1 cellular context compared by ENCODE assay signal in the genomic region with DNA sequence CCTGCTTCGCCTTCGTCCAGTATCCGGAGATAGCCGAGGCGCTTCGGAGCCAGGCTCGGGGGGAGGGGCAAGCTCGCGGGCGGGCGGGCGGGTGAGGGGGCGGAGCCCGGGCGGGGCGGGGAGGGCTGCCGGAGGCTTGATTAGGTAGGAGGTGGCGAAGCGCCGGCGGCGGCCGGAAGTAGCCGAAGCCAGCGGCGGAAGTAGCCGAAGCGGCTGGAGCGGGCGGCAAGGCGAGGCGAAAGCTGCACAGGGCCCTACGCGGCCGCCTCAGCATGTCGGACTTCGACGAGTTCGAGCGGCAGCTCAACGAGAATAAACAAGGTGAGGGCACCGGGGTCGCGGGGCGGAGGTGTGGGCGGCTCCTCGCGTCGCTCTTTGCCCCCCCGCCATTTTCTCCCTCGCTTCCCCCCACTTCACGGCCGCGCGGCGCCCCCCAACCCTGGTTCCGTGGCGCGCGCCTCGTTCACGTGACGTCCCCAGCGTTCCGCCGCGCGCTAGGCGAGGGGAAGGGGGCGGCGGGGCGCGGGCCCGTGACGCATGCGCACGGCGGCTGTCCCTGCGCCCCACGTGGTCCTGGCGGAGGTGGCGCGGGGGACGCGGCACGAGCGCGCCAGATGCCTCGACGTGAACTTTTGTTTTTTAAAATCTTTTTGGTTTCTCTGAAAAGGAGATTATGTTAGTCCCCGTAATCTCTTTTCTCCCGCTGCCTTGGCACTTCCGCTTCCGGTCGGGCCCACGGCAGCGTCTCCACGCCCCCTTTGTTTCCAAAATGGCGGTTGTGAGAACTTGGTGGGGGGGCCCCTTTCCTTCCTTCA.
A peak's percentile ranks its signal among the peaks of the same experiment; 100 is the strongest.
TF ChIP-seq lines count a peak whose summit lies in the region.

A gene (plus strand): TSS at position 203 of the 815 bp plus-strand sequence. CDS start 70 bp downstream, at position 273.

TF ChIP-seq in HepG2, 621 proteins besides CTCF, POLR2A, EP300 and RAD21 (continued from another document and continues in another):
- TF ChIP-seq, protein P1, sequence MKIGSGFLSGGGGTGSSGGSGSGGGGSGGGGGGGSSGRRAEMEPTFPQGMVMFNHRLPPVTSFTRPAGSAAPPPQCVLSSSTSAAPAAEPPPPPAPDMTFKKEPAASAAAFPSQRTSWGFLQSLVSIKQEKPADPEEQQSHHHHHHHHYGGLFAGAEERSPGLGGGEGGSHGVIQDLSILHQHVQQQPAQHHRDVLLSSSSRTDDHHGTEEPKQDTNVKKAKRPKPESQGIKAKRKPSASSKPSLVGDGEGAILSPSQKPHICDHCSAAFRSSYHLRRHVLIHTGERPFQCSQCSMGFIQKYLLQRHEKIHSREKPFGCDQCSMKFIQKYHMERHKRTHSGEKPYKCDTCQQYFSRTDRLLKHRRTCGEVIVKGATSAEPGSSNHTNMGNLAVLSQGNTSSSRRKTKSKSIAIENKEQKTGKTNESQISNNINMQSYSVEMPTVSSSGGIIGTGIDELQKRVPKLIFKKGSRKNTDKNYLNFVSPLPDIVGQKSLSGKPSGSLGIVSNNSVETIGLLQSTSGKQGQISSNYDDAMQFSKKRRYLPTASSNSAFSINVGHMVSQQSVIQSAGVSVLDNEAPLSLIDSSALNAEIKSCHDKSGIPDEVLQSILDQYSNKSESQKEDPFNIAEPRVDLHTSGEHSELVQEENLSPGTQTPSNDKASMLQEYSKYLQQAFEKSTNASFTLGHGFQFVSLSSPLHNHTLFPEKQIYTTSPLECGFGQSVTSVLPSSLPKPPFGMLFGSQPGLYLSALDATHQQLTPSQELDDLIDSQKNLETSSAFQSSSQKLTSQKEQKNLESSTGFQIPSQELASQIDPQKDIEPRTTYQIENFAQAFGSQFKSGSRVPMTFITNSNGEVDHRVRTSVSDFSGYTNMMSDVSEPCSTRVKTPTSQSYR (CRISPR knock-in tag; IDR thresholded peaks at IDR 0.05; ENCODE audit: borderline replicate concordance): 0 out of 2 replicates have a peak, but pooled peaks have one; percentile 9
- TF ChIP-seq ZNF260 (CRISPR knock-in tag; IDR thresholded peaks at IDR 0.05; ENCODE audit: borderline replicate concordance, low read depth) (no peak), ZIK1 (CRISPR knock-in tag; IDR thresholded peaks at IDR 0.05; ENCODE audit: borderline replicate concordance, low read depth) (peak; percentile 11; the same call in 1 of the 2 replicates), TGIF2 (CRISPR knock-in tag; IDR thresholded peaks at IDR 0.05) (peak; percentile 52; the same call in 1 of the 2 replicates), ZBTB3 (CRISPR knock-in tag; IDR thresholded peaks at IDR 0.05; ENCODE audit: borderline replicate concordance, low read depth) (peak; percentile 49; the same call in 1 of the 2 replicates), RBM39 (IDR thresholded peaks at IDR 0.05; ENCODE audit: low read depth, low read length, poor library complexity, severe bottlenecking) (peak; percentile 48), EEA1 (CRISPR knock-in tag; IDR thresholded peaks at IDR 0.05; ENCODE audit: borderline replicate concordance) (peak; percentile 80), SRY (CRISPR knock-in tag; IDR thresholded peaks at IDR 0.05) (no peak; the same call in 1 of the 2 replicates), ZMAT3 (CRISPR knock-in tag; conservative IDR thresholded peaks at IDR 0.05) (no peak; the same call in 1 of the 2 replicates), MED13 (CRISPR knock-in tag; IDR thresholded peaks at IDR 0.05) (0 out of 2 replicates have a peak, but pooled peaks have one; percentile 38), ZNF253 (CRISPR knock-in tag; IDR thresholded peaks at IDR 0.05; ENCODE audit: borderline replicate concordance) (peak; percentile 56; the same call in 1 of the 2 replicates), KDM3A (CRISPR knock-in tag; IDR thresholded peaks at IDR 0.05; ENCODE audit: low read depth) (peak; percentile 27; the same call in 1 of the 2 replicates), ZFP36 (IDR thresholded peaks at IDR 0.05; ENCODE audit: borderline replicate concordance, low read depth, low read length, partially characterized antibody) (no peak), ZBTB21 (CRISPR knock-in tag; IDR thresholded peaks at IDR 0.05) (0 out of 2 replicates have a peak, but pooled peaks have one; percentile 16), ZC3H4 (CRISPR knock-in tag; IDR thresholded peaks at IDR 0.05; ENCODE audit: borderline replicate concordance) (no peak), ATF7-NPFF (CRISPR knock-in tag; IDR thresholded peaks at IDR 0.05; ENCODE audit: low read depth) (no peak), ZNF564 (CRISPR knock-in tag; IDR thresholded peaks at IDR 0.05) (0 out of 2 replicates have a peak, but pooled peaks have one; percentile 7), ZNF788 (CRISPR knock-in tag; IDR thresholded peaks at IDR 0.05; ENCODE audit: borderline replicate concordance) (peak; percentile 60; the same call in 1 of the 2 replicates), ZNF780A (CRISPR knock-in tag; IDR thresholded peaks at IDR 0.05) (peak; percentile 34; the same call in 1 of the 2 replicates), SMC3 (IDR thresholded peaks at IDR 0.05; ENCODE audit: low read length) (no peak), SP4 (CRISPR knock-in tag; IDR thresholded peaks at IDR 0.05) (peak; percentile 20), FOXO1 (CRISPR knock-in tag; IDR thresholded peaks at IDR 0.05) (0 out of 2 replicates have a peak, but pooled peaks have one; percentile 19), SRSF1 (optimal IDR thresholded peaks at IDR 0.05; ENCODE audit: low read depth, low read length) (no peak), ZBTB8A (CRISPR knock-in tag; IDR thresholded peaks at IDR 0.05; ENCODE audit: borderline replicate concordance, low read depth) (0 out of 2 replicates have a peak, but pooled peaks have one; percentile 24), ZNF773 (CRISPR knock-in tag; IDR thresholded peaks at IDR 0.05; ENCODE audit: borderline replicate concordance) (peak; percentile 24; the same call in 1 of the 2 replicates), ZNF329 (CRISPR knock-in tag; IDR thresholded peaks at IDR 0.05; ENCODE audit: low read depth) (0 out of 2 replicates have a peak, but pooled peaks have one; percentile 54), ATF1 (CRISPR knock-in tag; IDR thresholded peaks at IDR 0.05) (no peak), CEBPG (CRISPR knock-in tag; IDR thresholded peaks at IDR 0.05) (no peak), CBX1 (IDR thresholded peaks at IDR 0.05; ENCODE audit: low read depth) (peak; percentile 47), ZNF552 (CRISPR knock-in tag; IDR thresholded peaks at IDR 0.05; ENCODE audit: borderline replicate concordance) (no peak), HNRNPH1 (optimal IDR thresholded peaks at IDR 0.05; ENCODE audit: low read depth, low read length) (no peak), MEIS2 (CRISPR knock-in tag; IDR thresholded peaks at IDR 0.05) (peak; percentile 39; the same call in 1 of the 2 replicates), ARNT2 (CRISPR knock-in tag; IDR thresholded peaks at IDR 0.05; ENCODE audit: low read depth) (peak; percentile 48), MIXL1 (CRISPR knock-in tag; IDR thresholded peaks at IDR 0.05) (no peak), NR2F6 (IDR thresholded peaks at IDR 0.05) (no peak), NR2F6 (CRISPR knock-in tag; IDR thresholded peaks at IDR 0.05) (no peak)
- TF ChIP-seq, protein P2, sequence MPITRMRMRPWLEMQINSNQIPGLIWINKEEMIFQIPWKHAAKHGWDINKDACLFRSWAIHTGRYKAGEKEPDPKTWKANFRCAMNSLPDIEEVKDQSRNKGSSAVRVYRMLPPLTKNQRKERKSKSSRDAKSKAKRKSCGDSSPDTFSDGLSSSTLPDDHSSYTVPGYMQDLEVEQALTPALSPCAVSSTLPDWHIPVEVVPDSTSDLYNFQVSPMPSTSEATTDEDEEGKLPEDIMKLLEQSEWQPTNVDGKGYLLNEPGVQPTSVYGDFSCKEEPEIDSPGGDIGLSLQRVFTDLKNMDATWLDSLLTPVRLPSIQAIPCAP (CRISPR knock-in tag; IDR thresholded peaks at IDR 0.05; ENCODE audit: low read depth): no peak
- TF ChIP-seq, protein P3, sequence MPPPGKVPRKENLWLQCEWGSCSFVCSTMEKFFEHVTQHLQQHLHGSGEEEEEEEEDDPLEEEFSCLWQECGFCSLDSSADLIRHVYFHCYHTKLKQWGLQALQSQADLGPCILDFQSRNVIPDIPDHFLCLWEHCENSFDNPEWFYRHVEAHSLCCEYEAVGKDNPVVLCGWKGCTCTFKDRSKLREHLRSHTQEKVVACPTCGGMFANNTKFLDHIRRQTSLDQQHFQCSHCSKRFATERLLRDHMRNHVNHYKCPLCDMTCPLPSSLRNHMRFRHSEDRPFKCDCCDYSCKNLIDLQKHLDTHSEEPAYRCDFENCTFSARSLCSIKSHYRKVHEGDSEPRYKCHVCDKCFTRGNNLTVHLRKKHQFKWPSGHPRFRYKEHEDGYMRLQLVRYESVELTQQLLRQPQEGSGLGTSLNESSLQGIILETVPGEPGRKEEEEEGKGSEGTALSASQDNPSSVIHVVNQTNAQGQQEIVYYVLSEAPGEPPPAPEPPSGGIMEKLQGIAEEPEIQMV (CRISPR knock-in tag; IDR thresholded peaks at IDR 0.05; ENCODE audit: low read depth): 0 out of 2 replicates have a peak, but pooled peaks have one; percentile 43
- TF ChIP-seq, protein P4, sequence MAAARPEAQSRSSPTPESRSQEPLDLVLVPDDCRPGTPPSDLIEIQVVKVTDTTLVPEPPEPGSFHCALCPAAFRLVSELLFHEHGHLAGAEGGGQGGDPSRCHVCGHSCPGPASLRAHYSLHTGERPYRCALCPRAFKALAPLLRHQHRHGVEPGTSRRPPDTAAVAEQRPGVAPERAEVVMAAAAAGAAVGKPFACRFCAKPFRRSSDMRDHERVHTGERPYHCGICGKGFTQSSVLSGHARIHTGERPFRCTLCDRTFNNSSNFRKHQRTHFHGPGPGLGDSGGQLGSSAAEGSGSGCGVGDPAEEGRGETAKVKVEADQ (CRISPR knock-in tag; IDR thresholded peaks at IDR 0.05; ENCODE audit: borderline replicate concordance): peak; percentile 24; the same call in 1 of the 2 replicates
- TF ChIP-seq, protein P5, sequence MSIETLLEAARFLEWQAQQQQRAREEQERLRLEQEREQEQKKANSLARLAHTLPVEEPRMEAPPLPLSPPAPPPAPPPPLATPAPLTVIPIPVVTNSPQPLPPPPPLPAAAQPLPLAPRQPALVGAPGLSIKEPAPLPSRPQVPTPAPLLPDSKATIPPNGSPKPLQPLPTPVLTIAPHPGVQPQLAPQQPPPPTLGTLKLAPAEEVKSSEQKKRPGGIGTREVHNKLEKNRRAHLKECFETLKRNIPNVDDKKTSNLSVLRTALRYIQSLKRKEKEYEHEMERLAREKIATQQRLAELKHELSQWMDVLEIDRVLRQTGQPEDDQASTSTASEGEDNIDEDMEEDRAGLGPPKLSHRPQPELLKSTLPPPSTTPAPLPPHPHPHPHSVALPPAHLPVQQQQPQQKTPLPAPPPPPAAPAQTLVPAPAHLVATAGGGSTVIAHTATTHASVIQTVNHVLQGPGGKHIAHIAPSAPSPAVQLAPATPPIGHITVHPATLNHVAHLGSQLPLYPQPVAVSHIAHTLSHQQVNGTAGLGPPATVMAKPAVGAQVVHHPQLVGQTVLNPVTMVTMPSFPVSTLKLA (IDR thresholded peaks at IDR 0.05): peak; percentile 65
- TF ChIP-seq, protein P6, sequence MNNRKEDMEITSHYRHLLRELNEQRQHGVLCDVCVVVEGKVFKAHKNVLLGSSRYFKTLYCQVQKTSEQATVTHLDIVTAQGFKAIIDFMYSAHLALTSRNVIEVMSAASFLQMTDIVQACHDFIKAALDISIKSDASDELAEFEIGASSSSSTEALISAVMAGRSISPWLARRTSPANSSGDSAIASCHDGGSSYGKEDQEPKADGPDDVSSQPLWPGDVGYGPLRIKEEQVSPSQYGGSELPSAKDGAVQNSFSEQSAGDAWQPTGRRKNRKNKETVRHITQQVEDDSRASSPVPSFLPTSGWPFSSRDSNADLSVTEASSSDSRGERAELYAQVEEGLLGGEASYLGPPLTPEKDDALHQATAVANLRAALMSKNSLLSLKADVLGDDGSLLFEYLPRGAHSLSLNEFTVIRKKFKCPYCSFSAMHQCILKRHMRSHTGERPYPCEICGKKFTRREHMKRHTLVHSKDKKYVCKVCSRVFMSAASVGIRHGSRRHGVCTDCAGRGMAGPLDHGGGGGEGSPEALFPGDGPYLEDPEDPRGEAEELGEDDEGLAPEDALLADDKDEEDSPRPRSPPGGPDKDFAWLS (CRISPR knock-in tag; IDR thresholded peaks at IDR 0.05; ENCODE audit: borderline replicate concordance): no peak
- TF ChIP-seq, protein P7, sequence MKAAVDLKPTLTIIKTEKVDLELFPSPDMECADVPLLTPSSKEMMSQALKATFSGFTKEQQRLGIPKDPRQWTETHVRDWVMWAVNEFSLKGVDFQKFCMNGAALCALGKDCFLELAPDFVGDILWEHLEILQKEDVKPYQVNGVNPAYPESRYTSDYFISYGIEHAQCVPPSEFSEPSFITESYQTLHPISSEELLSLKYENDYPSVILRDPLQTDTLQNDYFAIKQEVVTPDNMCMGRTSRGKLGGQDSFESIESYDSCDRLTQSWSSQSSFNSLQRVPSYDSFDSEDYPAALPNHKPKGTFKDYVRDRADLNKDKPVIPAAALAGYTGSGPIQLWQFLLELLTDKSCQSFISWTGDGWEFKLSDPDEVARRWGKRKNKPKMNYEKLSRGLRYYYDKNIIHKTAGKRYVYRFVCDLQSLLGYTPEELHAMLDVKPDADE (CRISPR knock-in tag; IDR thresholded peaks at IDR 0.05): no peak
- TF ChIP-seq, protein P8, sequence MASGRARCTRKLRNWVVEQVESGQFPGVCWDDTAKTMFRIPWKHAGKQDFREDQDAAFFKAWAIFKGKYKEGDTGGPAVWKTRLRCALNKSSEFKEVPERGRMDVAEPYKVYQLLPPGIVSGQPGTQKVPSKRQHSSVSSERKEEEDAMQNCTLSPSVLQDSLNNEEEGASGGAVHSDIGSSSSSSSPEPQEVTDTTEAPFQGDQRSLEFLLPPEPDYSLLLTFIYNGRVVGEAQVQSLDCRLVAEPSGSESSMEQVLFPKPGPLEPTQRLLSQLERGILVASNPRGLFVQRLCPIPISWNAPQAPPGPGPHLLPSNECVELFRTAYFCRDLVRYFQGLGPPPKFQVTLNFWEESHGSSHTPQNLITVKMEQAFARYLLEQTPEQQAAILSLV (CRISPR knock-in tag; IDR thresholded peaks at IDR 0.05; ENCODE audit: borderline replicate concordance): peak; percentile 76
- TF ChIP-seq, protein P9, sequence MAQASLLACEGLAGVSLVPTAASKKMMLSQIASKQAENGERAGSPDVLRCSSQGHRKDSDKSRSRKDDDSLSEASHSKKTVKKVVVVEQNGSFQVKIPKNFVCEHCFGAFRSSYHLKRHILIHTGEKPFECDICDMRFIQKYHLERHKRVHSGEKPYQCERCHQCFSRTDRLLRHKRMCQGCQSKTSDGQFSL (CRISPR knock-in tag; IDR thresholded peaks at IDR 0.05): peak; percentile 96; the same call in 1 of the 2 replicates
- TF ChIP-seq, protein P10, sequence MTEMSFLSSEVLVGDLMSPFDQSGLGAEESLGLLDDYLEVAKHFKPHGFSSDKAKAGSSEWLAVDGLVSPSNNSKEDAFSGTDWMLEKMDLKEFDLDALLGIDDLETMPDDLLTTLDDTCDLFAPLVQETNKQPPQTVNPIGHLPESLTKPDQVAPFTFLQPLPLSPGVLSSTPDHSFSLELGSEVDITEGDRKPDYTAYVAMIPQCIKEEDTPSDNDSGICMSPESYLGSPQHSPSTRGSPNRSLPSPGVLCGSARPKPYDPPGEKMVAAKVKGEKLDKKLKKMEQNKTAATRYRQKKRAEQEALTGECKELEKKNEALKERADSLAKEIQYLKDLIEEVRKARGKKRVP (CRISPR knock-in tag; IDR thresholded peaks at IDR 0.05): 0 out of 4 replicates have a peak, but pooled peaks of 1 of the 2 experiments have one; percentile 16
